ENCODE assay signal across 23 cellular contexts in genomic region chr18:74141638-74142037, GRCh38. TPM values are rescaled to one million over a fixed set of nuclear protein-coding genes. Genes with fewer than 3 reads are reported as not detected.
DNase-seq lines count a peak whose midpoint lies in the region; TF ChIP-seq lines count a peak whose summit lies in the region.
"Had no signal": no experiment of that assay in that cellular context is flagged by ENCODE, and none has a peak within 500 bp of the region (broad histone marks: within the 10 kb centered on the region; RNA-seq: fewer than 3 reads in every experiment).

No MANE protein-coding gene starts in this region.

- TF ChIP-seq CTCF in RWPE1 (conservative IDR thresholded peaks at IDR 0.05; ENCODE audit: low read depth): no peak
- TF ChIP-seq CTCF in epithelial cell of esophagus (IDR thresholded peaks at IDR 0.05; ENCODE audit: insufficient read depth, low read depth, low read length, missing control alignments): no peak
- TF ChIP-seq CTCF in prostate gland (IDR thresholded peaks at IDR 0.05): no peak
- TF ChIP-seq CTCF in WERI-Rb-1 (IDR thresholded peaks at IDR 0.05; ENCODE audit: low read depth, low read length): no peak

- no peak for TF ChIP-seq POLR2A in prostate gland (IDR thresholded peaks at IDR 0.05)

- CTCF ChIA-PET in RWPE1 (lab: Yijun Ruan, JAX): no interaction called here

- H3K27me3 ChIP-seq in prostate gland (replicated peaks; ENCODE audit: insufficient read depth) (no peaks in the 10 kb centered on the region), WERI-Rb-1 (ENCODE audit: insufficient read depth, low read depth, severe bottlenecking) (no peaks in the 10 kb centered on the region)
- H3K27me3 ChIP-seq: BLaER1, SJCRH30 had no signal

- H3K36me3 ChIP-seq in prostate gland: no peaks in the 10 kb centered on the region
- H3K36me3 ChIP-seq in WERI-Rb-1: no peaks in the 10 kb centered on the region
- H3K36me3 ChIP-seq: BLaER1, SJCRH30 had no signal

- H3K9me3 ChIP-seq in prostate gland: no peaks in the 10 kb centered on the region
- H3K9me3 ChIP-seq in WERI-Rb-1 (ENCODE audit: severe bottlenecking): no peaks in the 10 kb centered on the region
- H3K9me3 ChIP-seq: BLaER1, SJCRH30 had no signal

- no peak overlapping the region for H3K4me3 ChIP-seq in epithelial cell of esophagus (ENCODE audit: low read length)
- no peak overlapping the region for H3K4me3 ChIP-seq in prostate gland
- no peak overlapping the region for H3K4me3 ChIP-seq in WERI-Rb-1 (ENCODE audit: low read depth, low read length)
- H3K4me3 ChIP-seq: BLaER1, K562, PC-9, SJCRH30 had no signal

- DNase-seq in NCI-H146 (lab: John Stamatoyannopoulos, UW) (peak; percentile 17), NCI-H146 treated with DMSO at 0.1 percent for 48 hours (lab: John Stamatoyannopoulos, UW; ENCODE audit: unreplicated experiment) (no peak), RWPE1 (ENCODE audit: low spot score) (peak; percentile 32), epithelial cell of esophagus (ENCODE audit: low read depth) (peak; percentile 70), prostate gland (ENCODE audit: low spot score) (peak; percentile 12), SIG-M5 treated with dmso at 0.1 percent for 504 hours (lab: John Stamatoyannopoulos, UW; ENCODE audit: unreplicated experiment) (no peak), WERI-Rb-1 (no peak), DMS 273 (lab: John Stamatoyannopoulos, UW; ENCODE audit: unreplicated experiment) (no peak)
- DNase-seq: ACHN; CD4-positive, alpha-beta T cell; COR-L47; DMS153; NCI-H1092; NCI-H1436; NCI-H2029; NCI-H446 treated with DMSO at 0.1 percent for 48 hours; NCI-H526 treated with DMSO at 0.1 percent for 48 hours; PC-9; RPMI8226; SJCRH30 had no signal

- POLR2A ChIA-PET in RWPE1 (lab: Yijun Ruan, JAX; ENCODE audit: low non-redundant PET): no interaction called here

- H3K4me1 ChIP-seq in prostate gland (replicated peaks): no peaks in the 10 kb centered on the region
- H3K4me1 ChIP-seq: SJCRH30 had no signal

- H3K27ac ChIP-seq in RWPE1 (peak overlapping the region; percentile 37; the same call in 1 of the 2 replicates), prostate gland (no peak overlapping the region), WERI-Rb-1 (no peak overlapping the region)
- H3K27ac ChIP-seq: 22Rv1, BLaER1, PC-9, SJCRH30 had no signal

- intact Hi-C loops in prostate gland (cut with DNase I): no loop called here

- 68% methylated on average over 2 of the region's 2 CpGs for WGBS in prostate gland

RNA-seq across cellular contexts. Expression of gene FBXO15, which starts 6.0 kb away (rescaled TPM):
- 1 to 10 TPM; 4.2 to 7.8 TPM for total RNA-seq in prostate gland

RNA-seq across cellular contexts. Expression of gene TIMM21, which starts 6.7 kb away (rescaled TPM):
- 10 to 100 TPM; 27.6 to 33.1 TPM for total RNA-seq in prostate gland

Comparison
In these comparisons a context has a peak if more than half of its experiments do, and no peak if none do; other contexts are left out.
1. DNase-seq: peak in NCI-H146 (single experiment), RWPE1 (single experiment), epithelial cell of esophagus (single experiment) and prostate gland (single experiment); none in NCI-H146 treated with DMSO at 0.1 percent for 48 hours (single experiment), SIG-M5 treated with dmso at 0.1 percent for 504 hours (single experiment), WERI-Rb-1 (single experiment) and DMS 273 (single experiment).